Comparison of ENCODE assay signal across 9 cellular contexts in genomic region chr16:11175850-11176341, GRCh38.
A peak's percentile ranks its signal among the peaks of the same experiment; 100 is the strongest.
DNase-seq lines count a peak whose midpoint lies in the region; ATAC-seq and TF ChIP-seq lines count a peak whose summit lies in the region.
"Had no signal": no experiment of that assay in that cellular context is flagged by ENCODE, and none has a peak within 500 bp of the region (broad histone marks: within the 10 kb centered on the region; RNA-seq: fewer than 3 reads in every experiment).

No MANE protein-coding gene starts in this region.

- TF ChIP-seq CTCF in IMR-90 (conservative IDR thresholded peaks at IDR 0.05; ENCODE audit: low read depth, low read length) = no peak
- TF ChIP-seq CTCF in prostate gland (IDR thresholded peaks at IDR 0.05) = no peak
- TF ChIP-seq CTCF in heart right ventricle (IDR thresholded peaks at IDR 0.05) = no peak
- no peak for TF ChIP-seq CTCF in ovary (IDR thresholded peaks at IDR 0.05)

- TF ChIP-seq POLR2A in IMR-90 (IDR thresholded peaks at IDR 0.05; ENCODE audit: low read depth, low read length) (no peak), prostate gland (IDR thresholded peaks at IDR 0.05) (no peak), ovary (IDR thresholded peaks at IDR 0.05) (no peak)

- ATAC-seq in GM18511 (IDR thresholded peaks at IDR 0.05; ENCODE audit: unreplicated experiment) (peak; percentile 72), GM21526 (IDR thresholded peaks at IDR 0.05; ENCODE audit: low FRiP score, unreplicated experiment) (peak; percentile 46), IMR-90 (ENCODE audit: low read depth) (no peak), heart right ventricle (no peak)
- ATAC-seq in naive thymus-derived CD8-positive, alpha-beta T cell = no peak

- H4K5ac ChIP-seq in IMR-90 (ENCODE audit: low read depth, low read length) = no peak overlapping the region

- no peak overlapping the region for H2AK5ac ChIP-seq in IMR-90 (ENCODE audit: low read depth, low read length)

- no peak overlapping the region for H3K14ac ChIP-seq in IMR-90 (replicated peaks; ENCODE audit: low read depth, low read length)

- in situ Hi-C loops in IMR-90 (cut with MboI; ENCODE audit: low sequenced_read_pairs) = no loop called here

- no TSS peak for BruUV-seq in IMR-90 (replicated peaks; lab: Mats Ljungman, UMichigan)

- peaks cover 0 to 30% (median 19%) of the 10 kb centered on the region in 3 donors for H3K36me3 Mint-ChIP-seq in naive thymus-derived CD8-positive, alpha-beta T cell

- H3K18ac ChIP-seq in IMR-90 (ENCODE audit: low read depth, low read length) = no peak overlapping the region

- H3K4me1 Mint-ChIP-seq in naive thymus-derived CD8-positive, alpha-beta T cell = peaks cover 12 to 13% (median 13%) of the 10 kb centered on the region in 4 donors

- CTCF ChIA-PET in IMR-90 (lab: Yijun Ruan, JAX) = no interaction called here

- H3K36me3 ChIP-seq in IMR-90 (ENCODE audit: control insufficient read depth, insufficient read depth, low read length) (peaks cover 7% of the 10 kb centered on the region), prostate gland (no peaks in the 10 kb centered on the region), heart right ventricle (peaks cover 0 to 42% (median 10%) of the 10 kb centered on the region in 9 donors), ovary (no peaks in the 10 kb centered on the region)

- H2BK5ac ChIP-seq in IMR-90 (ENCODE audit: low read depth, low read length, poor library complexity, severe bottlenecking) = no peak overlapping the region

- no peak overlapping the region for H4K91ac ChIP-seq in IMR-90 (ENCODE audit: insufficient read depth, low read depth, low read length)

- H3K4ac ChIP-seq in IMR-90 (ENCODE audit: low read depth, low read length) = no peak overlapping the region

- no peak overlapping the region for H3K4me3 Mint-ChIP-seq in naive thymus-derived CD8-positive, alpha-beta T cell

- no peak for TF ChIP-seq EP300 in ovary (IDR thresholded peaks at IDR 0.05)

- peak overlapping the region in 6 of 10 donors; percentile 16 to 67 (median 46) for H3K27ac Mint-ChIP-seq in naive thymus-derived CD8-positive, alpha-beta T cell

- H3K23ac ChIP-seq in IMR-90 (ENCODE audit: low read depth, low read length) = no peak overlapping the region

- dilution Hi-C loops in IMR-90 (cut with HindIII; ENCODE audit: low sequenced_read_pairs, unreplicated experiment) = no loop called here

- intact Hi-C loops in IMR-90 (cut with micrococcal nuclease) (no loop called here), prostate gland (cut with DNase I) (no loop called here), heart right ventricle (cut with DNase I) (loop anchor here in 1 of 10 donors (10.0 kb wide), 1 partner anchor 59 kb away; no protein-coding TSS in a partner anchor), ovary (cut with DNase I) (no loop called here)

- H2BK20ac ChIP-seq in IMR-90 (ENCODE audit: low read depth, low read length) = no peak overlapping the region

- H3K9ac ChIP-seq in IMR-90 (ENCODE audit: low read depth, low read length) = no peak overlapping the region

- H2BK120ac ChIP-seq in IMR-90 (ENCODE audit: low read depth, low read length) = no peak overlapping the region

- no peak overlapping the region for H3K4me2 ChIP-seq in IMR-90 (ENCODE audit: low read depth, low read length)

- WGBS in IMR-90 (ENCODE audit: extremely low coverage in 2 of 2, insufficient read length in 1 of 2), 2 experiments = 95% methylated on average over 3 of the region's 11 CpGs; no CpG with 5 or more reads in 1 of the 2 experiments
- WGBS in prostate gland = 88% methylated on average over 11 of the region's 11 CpGs
- WGBS in heart right ventricle, 2 donors = 94 to 97% methylated on average over 11 of the region's 11 CpGs
- WGBS in ovary, 3 donors = 94 to 95% (median 95%) methylated on average over 11 of the region's 11 CpGs

- no peak overlapping the region for H2BK15ac ChIP-seq in IMR-90 (ENCODE audit: low read depth, low read length)

- H3K4me1 ChIP-seq in IMR-90 (ENCODE audit: control insufficient read depth, insufficient read depth, low read length) (no peaks in the 10 kb centered on the region), prostate gland (replicated peaks) (no peaks in the 10 kb centered on the region), heart right ventricle (peaks cover 0 to 23% (median 0%) of the 10 kb centered on the region in 9 donors), ovary (ENCODE audit: insufficient read depth) (no peaks in the 10 kb centered on the region)

- H3K9me1 ChIP-seq in IMR-90 (ENCODE audit: insufficient read depth, low read length) = peaks cover 7% of the 10 kb centered on the region

- H3K4me3 ChIP-seq in IMR-90 (ENCODE audit: insufficient read depth, low read depth, low read length) (no peak overlapping the region), prostate gland (no peak overlapping the region), heart right ventricle (no peak overlapping the region), ovary (no peak overlapping the region)

- no peaks in the 10 kb centered on the region for H4K20me1 ChIP-seq in IMR-90 (ENCODE audit: insufficient read depth, low read length)

- H2AFZ ChIP-seq in IMR-90 (replicated peaks; ENCODE audit: low read length, poor library complexity) = no peak overlapping the region

- H4K8ac ChIP-seq in IMR-90 (ENCODE audit: low read depth in 2 of 2, low read length in 2 of 2) = no peak overlapping the region

- no peak overlapping the region for H2AK9ac ChIP-seq in IMR-90 (replicated peaks; ENCODE audit: low read depth, low read length, poor library complexity)

- POLR2A ChIA-PET in IMR-90 (lab: Charles Lee; ENCODE audit: unreplicated experiment) = no interaction called here
- POLR2A ChIA-PET in naive thymus-derived CD8-positive, alpha-beta T cell (lab: Charles Lee) = no interaction called here

- no peak overlapping the region for H3K27ac ChIP-seq in IMR-90 (ENCODE audit: insufficient read depth, low read length)
- H3K27ac ChIP-seq in prostate gland = no peak overlapping the region
- H3K27ac ChIP-seq in heart right ventricle = no peak overlapping the region
- H3K27ac ChIP-seq in ovary = no peak overlapping the region

- H3K56ac ChIP-seq in IMR-90 (ENCODE audit: extremely low read depth, insufficient read depth, low read length) = no peak overlapping the region

- no peak for DNase-seq in IMR-90
- DNase-seq in naive thymus-derived CD8-positive, alpha-beta T cell = no peak
- DNase-seq in prostate gland (ENCODE audit: low spot score) = no peak
- DNase-seq in heart right ventricle = no peak
- no peak for DNase-seq in NCI-H146 treated with DMSO at 0.1 percent for 48 hours (lab: John Stamatoyannopoulos, UW; ENCODE audit: unreplicated experiment)
- DNase-seq in ovary = no peak
- DNase-seq: activated gamma-delta T cell had no signal

- no peaks in the 10 kb centered on the region for H3K9me3 Mint-ChIP-seq in naive thymus-derived CD8-positive, alpha-beta T cell

- H3K27me3 ChIP-seq in IMR-90 (ENCODE audit: control insufficient read depth, insufficient read depth, low read length) (no peaks in the 10 kb centered on the region), prostate gland (replicated peaks; ENCODE audit: insufficient read depth) (no peaks in the 10 kb centered on the region), heart right ventricle (no peaks in the 10 kb centered on the region), ovary (no peaks in the 10 kb centered on the region)

- TF ChIP-seq RAD21 in IMR-90 (IDR thresholded peaks at IDR 0.05; ENCODE audit: low read length) = no peak

- H3K79me1 ChIP-seq in IMR-90 (ENCODE audit: low read depth in 1 of 2, low read length in 2 of 2) = no peaks in the 10 kb centered on the region

- H3K9me3 ChIP-seq in IMR-90 (ENCODE audit: control insufficient read depth, insufficient read depth, low read length) = no peaks in the 10 kb centered on the region
- no peaks in the 10 kb centered on the region for H3K9me3 ChIP-seq in prostate gland
- H3K9me3 ChIP-seq in heart right ventricle = no peaks in the 10 kb centered on the region
- no peaks in the 10 kb centered on the region for H3K9me3 ChIP-seq in ovary

- H3K27me3 Mint-ChIP-seq in naive thymus-derived CD8-positive, alpha-beta T cell = no peaks in the 10 kb centered on the region

TF ChIP-seq in IMR-90, 13 proteins besides CTCF, POLR2A, EP300 and RAD21:
- TF ChIP-seq MAFK (IDR thresholded peaks at IDR 0.05; ENCODE audit: low read depth, low read length) = 0 out of 2 replicates have a peak, but pooled peaks have one; percentile 22
- TF ChIP-seq RCOR1 (IDR thresholded peaks at IDR 0.05; ENCODE audit: insufficient replicate concordance, low read length) = no peak
- no peak for TF ChIP-seq SMC3 (IDR thresholded peaks at IDR 0.05; ENCODE audit: low read depth, low read length)

Comparison
In these comparisons a context has a peak if more than half of its experiments do, and no peak if none do; other contexts are left out.
1. ATAC-seq: peak in GM18511 (single experiment) and GM21526 (single experiment); none in IMR-90 (single experiment), naive thymus-derived CD8-positive, alpha-beta T cell (0 of 2) and heart right ventricle (0 of 8).